ENCODE assay signal across 12 cellular contexts in genomic region chr3:71694358-71694999, GRCh38. TPM values are rescaled to one million over a fixed set of nuclear protein-coding genes. Genes with fewer than 3 reads are reported as not detected.
DNase-seq lines count a peak whose midpoint lies in the region; ATAC-seq and TF ChIP-seq lines count a peak whose summit lies in the region.
"Had no signal": no experiment of that assay in that cellular context is flagged by ENCODE, and none has a peak within 500 bp of the region (broad histone marks: within the 10 kb centered on the region; RNA-seq: fewer than 3 reads in every experiment).

No MANE protein-coding gene starts in this region.

- DNase-seq in AG08395 (ENCODE audit: low spot score) (peak; percentile 34), SK-MEL-5 (ENCODE audit: low read depth, low spot score) (peak; percentile 56), fibroblast of gingiva (ENCODE audit: low read depth) (peak; percentile 80), osteoblast (ENCODE audit: insufficient read length, low spot score, missing footprints) (peak; percentile 77), AML-193 (lab: John Stamatoyannopoulos, UW) (no peak)
- no peak for DNase-seq in activated naive CD8-positive, alpha-beta T cell treated with anti-CD3 and anti-CD28 coated beads for 36 hours
- no peak for DNase-seq in activated CD4-positive, CD25-positive, alpha-beta regulatory T cell treated with anti-CD3 and anti-CD28 coated beads, Interleukin-2, amount 50 U/mL, for 72 hours
- DNase-seq: NCI-H510A treated with DMSO at 0.1 percent for 48 hours, T-cell had no signal

- no peaks in the 10 kb centered on the region for H3K27me3 Mint-ChIP-seq in activated naive CD8-positive, alpha-beta T cell treated with anti-CD3 and anti-CD28 coated beads for 36 hours
- H3K27me3 Mint-ChIP-seq: central memory CD8-positive, alpha-beta T cell; T-cell had no signal

- TF ChIP-seq CTCF in osteoblast (IDR thresholded peaks at IDR 0.05; ENCODE audit: extremely low read depth, low read depth, low read length): no peak

- H3K79me2 ChIP-seq in osteoblast (ENCODE audit: insufficient read depth, low read length): no peaks in the 10 kb centered on the region

- no peak overlapping the region for H3K4me3 ChIP-seq in osteoblast (ENCODE audit: insufficient read depth, low read length)
- H3K4me3 ChIP-seq: BLaER1 treated with 17β-estradiol and CSF1 and Interleukin-3, amounts not matched to agents 10 nM and 100 nM had no signal

- H3K4me2 ChIP-seq in osteoblast (ENCODE audit: insufficient read depth, low read length): no peak overlapping the region
- H3K4me2 ChIP-seq: BLaER1 treated with 17β-estradiol and CSF1 and Interleukin-3, amounts not matched to agents 10 nM and 100 nM had no signal

- peaks cover 17% of the 10 kb centered on the region for H3K4me1 ChIP-seq in osteoblast (ENCODE audit: insufficient read depth, low read length)
- H3K4me1 ChIP-seq: BLaER1 treated with 17β-estradiol and CSF1 and Interleukin-3, amounts not matched to agents 10 nM and 100 nM had no signal

- H3K4me3 Mint-ChIP-seq in activated naive CD8-positive, alpha-beta T cell treated with anti-CD3 and anti-CD28 coated beads for 36 hours: no peak overlapping the region
- H3K4me3 Mint-ChIP-seq: central memory CD8-positive, alpha-beta T cell; T-cell had no signal

- no peak overlapping the region for H2AFZ ChIP-seq in osteoblast (ENCODE audit: low read length)

- no peak overlapping the region for H3K27ac ChIP-seq in osteoblast (ENCODE audit: low read depth, low read length)
- H3K27ac ChIP-seq: BLaER1 treated with 17β-estradiol and CSF1 and Interleukin-3, amounts not matched to agents 10 nM and 100 nM had no signal

- ATAC-seq in GM18868 (IDR thresholded peaks at IDR 0.05; ENCODE audit: unreplicated experiment): no peak
- ATAC-seq: T-cell had no signal

- no peaks in the 10 kb centered on the region for H3K9me3 Mint-ChIP-seq in activated naive CD8-positive, alpha-beta T cell treated with anti-CD3 and anti-CD28 coated beads for 36 hours
- H3K9me3 Mint-ChIP-seq: central memory CD8-positive, alpha-beta T cell; T-cell had no signal

- H3K36me3 ChIP-seq in osteoblast (ENCODE audit: insufficient read depth, low read length): no peaks in the 10 kb centered on the region
- H3K36me3 ChIP-seq: BLaER1 treated with 17β-estradiol and CSF1 and Interleukin-3, amounts not matched to agents 10 nM and 100 nM had no signal

- no peaks in the 10 kb centered on the region for H4K20me1 ChIP-seq in osteoblast (ENCODE audit: insufficient read depth, low read length)
- H4K20me1 ChIP-seq: BLaER1 treated with 17β-estradiol and CSF1 and Interleukin-3, amounts not matched to agents 10 nM and 100 nM had no signal

- in situ Hi-C loops in SK-MEL-5 (cut with HindIII; ENCODE audit: low pct_unique_long_range_greater_than_20kb, low sequenced_read_pairs): no loop called here

- H3K27me3 ChIP-seq in osteoblast (ENCODE audit: insufficient read depth, low read length): no peaks in the 10 kb centered on the region
- H3K27me3 ChIP-seq: BLaER1 treated with 17β-estradiol and CSF1 and Interleukin-3, amounts not matched to agents 10 nM and 100 nM had no signal

- peaks cover 16% of the 10 kb centered on the region for H3K36me3 Mint-ChIP-seq in activated naive CD8-positive, alpha-beta T cell treated with anti-CD3 and anti-CD28 coated beads for 36 hours

- H3K9me3 ChIP-seq in osteoblast (ENCODE audit: low read depth, low read length): no peaks in the 10 kb centered on the region
- H3K9me3 ChIP-seq: BLaER1 treated with 17β-estradiol and CSF1 and Interleukin-3, amounts not matched to agents 10 nM and 100 nM had no signal

- H3K4me1 Mint-ChIP-seq in activated naive CD8-positive, alpha-beta T cell treated with anti-CD3 and anti-CD28 coated beads for 36 hours: peaks cover 2% of the 10 kb centered on the region
- H3K4me1 Mint-ChIP-seq: central memory CD8-positive, alpha-beta T cell had no signal

- H3K27ac Mint-ChIP-seq in activated naive CD8-positive, alpha-beta T cell treated with anti-CD3 and anti-CD28 coated beads for 36 hours: no peak overlapping the region
- H3K27ac Mint-ChIP-seq: T-cell had no signal

RNA-seq across cellular contexts. Expression of gene EIF4E3, which starts 30.7 kb away (rescaled TPM):
- 4.1 and 4.4 TPM in 2 replicates for total RNA-seq in SK-MEL-5 (2014; rRNA removed; shearing (Covaris generic))
- polyA plus RNA-seq in SK-MEL-5 (2015; cell fraction: cytosol; rRNA removed): 8.6 and 10.8 TPM in 2 replicates
- 9.6 and 21.0 TPM in 2 replicates for polyA plus RNA-seq in SK-MEL-5 (2015; cell fraction: nucleus; rRNA removed)
- 2.9 and 3.5 TPM in 2 replicates for total RNA-seq in osteoblast
- 10 to 100 TPM; 24.9 to 26.1 TPM for total RNA-seq in activated naive CD8-positive, alpha-beta T cell treated with anti-CD3 and anti-CD28 coated beads for 36 hours

RNA-seq across cellular contexts. Expression of gene GPR27, which starts 59.2 kb away (rescaled TPM):
- 0.66 and 0.93 TPM in 2 replicates for total RNA-seq in SK-MEL-5 (2014; rRNA removed; shearing (Covaris generic))
- 2.3 and 2.9 TPM in 2 replicates for polyA plus RNA-seq in SK-MEL-5 (2015; cell fraction: cytosol; rRNA removed)
- 0.22 and 0.44 TPM in 2 replicates for polyA plus RNA-seq in SK-MEL-5 (2015; cell fraction: nucleus; rRNA removed)
- under 0.01 TPM in 1 of 2 replicates, not detected in the other for total RNA-seq in osteoblast
- total RNA-seq in activated naive CD8-positive, alpha-beta T cell treated with anti-CD3 and anti-CD28 coated beads for 36 hours: under 1 TPM; 0.68 to 0.91 TPM

Comparison
In these comparisons a context has a peak if more than half of its experiments do, and no peak if none do; other contexts are left out.
1. DNase-seq: peak in AG08395 (single experiment), SK-MEL-5 (single experiment), fibroblast of gingiva (single experiment) and osteoblast (single experiment); none in AML-193 (0 of 2), activated naive CD8-positive, alpha-beta T cell treated with anti-CD3 and anti-CD28 coated beads for 36 hours (single experiment) and activated CD4-positive, CD25-positive, alpha-beta regulatory T cell treated with anti-CD3 and anti-CD28 coated beads, Interleukin-2, amount 50 U/mL, for 72 hours (single experiment).